ENCODE assay signal across 2 cellular contexts in the genomic region with DNA sequence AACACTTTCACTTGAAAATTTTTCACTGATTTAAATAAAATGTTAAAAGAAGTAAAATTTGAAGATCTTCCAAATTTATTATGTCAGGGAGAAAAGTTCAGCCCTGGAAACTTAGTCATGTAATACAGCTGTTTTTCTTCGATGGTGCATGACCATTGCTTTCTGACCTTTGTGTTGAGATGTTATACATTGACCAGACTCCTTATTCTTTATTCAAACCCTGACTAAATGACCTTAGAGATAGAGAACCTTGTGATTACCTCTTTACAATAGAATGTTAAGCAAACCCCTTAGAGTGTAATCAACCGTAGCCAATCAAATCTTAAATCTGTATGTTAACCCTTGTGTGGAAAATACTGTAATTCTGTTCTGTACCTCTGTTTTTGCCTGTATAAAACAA.
TF ChIP-seq lines count a peak whose summit lies in the region.

No MANE protein-coding gene starts in this region.

TF ChIP-seq in liver, 16 proteins besides CTCF, POLR2A, EP300 and RAD21:
- TF ChIP-seq SP1 (IDR thresholded peaks at IDR 0.05) (no peak), RXRA (IDR thresholded peaks at IDR 0.05) (no peak), YY1 (IDR thresholded peaks at IDR 0.05) (no peak), NR2F2 (IDR thresholded peaks at IDR 0.05) (peak; percentile 36), GABPA (IDR thresholded peaks at IDR 0.05 in 1 of 2, conservative IDR thresholded peaks at IDR 0.05 in 1 of 2) (no peak), TAF1 (conservative IDR thresholded peaks at IDR 0.05) (no peak), JUND (IDR thresholded peaks at IDR 0.05) (no peak), HNF4G (IDR thresholded peaks at IDR 0.05) (no peak)
- TF ChIP-seq, protein P1, sequence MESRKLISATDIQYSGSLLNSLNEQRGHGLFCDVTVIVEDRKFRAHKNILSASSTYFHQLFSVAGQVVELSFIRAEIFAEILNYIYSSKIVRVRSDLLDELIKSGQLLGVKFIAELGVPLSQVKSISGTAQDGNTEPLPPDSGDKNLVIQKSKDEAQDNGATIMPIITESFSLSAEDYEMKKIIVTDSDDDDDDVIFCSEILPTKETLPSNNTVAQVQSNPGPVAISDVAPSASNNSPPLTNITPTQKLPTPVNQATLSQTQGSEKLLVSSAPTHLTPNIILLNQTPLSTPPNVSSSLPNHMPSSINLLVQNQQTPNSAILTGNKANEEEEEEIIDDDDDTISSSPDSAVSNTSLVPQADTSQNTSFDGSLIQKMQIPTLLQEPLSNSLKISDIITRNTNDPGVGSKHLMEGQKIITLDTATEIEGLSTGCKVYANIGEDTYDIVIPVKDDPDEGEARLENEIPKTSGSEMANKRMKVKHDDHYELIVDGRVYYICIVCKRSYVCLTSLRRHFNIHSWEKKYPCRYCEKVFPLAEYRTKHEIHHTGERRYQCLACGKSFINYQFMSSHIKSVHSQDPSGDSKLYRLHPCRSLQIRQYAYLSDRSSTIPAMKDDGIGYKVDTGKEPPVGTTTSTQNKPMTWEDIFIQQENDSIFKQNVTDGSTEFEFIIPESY (IDR thresholded peaks at IDR 0.05) = no peak

TF ChIP-seq in HepG2, 621 proteins besides CTCF, POLR2A, EP300 and RAD21:
- TF ChIP-seq WIZ (CRISPR knock-in tag; IDR thresholded peaks at IDR 0.05) = no peak
- no peak for TF ChIP-seq NFKB2 (CRISPR knock-in tag; IDR thresholded peaks at IDR 0.05; ENCODE audit: borderline replicate concordance)
- TF ChIP-seq ZBTB25 (CRISPR knock-in tag; IDR thresholded peaks at IDR 0.05) = no peak
- no peak for TF ChIP-seq GATA4 (IDR thresholded peaks at IDR 0.05; ENCODE audit: borderline replicate concordance, low read depth)
- TF ChIP-seq IRX3 (CRISPR knock-in tag; IDR thresholded peaks at IDR 0.05; ENCODE audit: borderline replicate concordance, low read depth) = no peak
- TF ChIP-seq ZNF597 (CRISPR knock-in tag; IDR thresholded peaks at IDR 0.05) = no peak
- no peak for TF ChIP-seq ZMYM3 (CRISPR knock-in tag; IDR thresholded peaks at IDR 0.05)
- TF ChIP-seq ZNF790 (CRISPR knock-in tag; IDR thresholded peaks at IDR 0.05; ENCODE audit: borderline replicate concordance) = no peak
- TF ChIP-seq YY1 (IDR thresholded peaks at IDR 0.05; ENCODE audit: insufficient read depth, insufficient replicate concordance, low read depth, low read length) = no peak
- TF ChIP-seq SOX5 (CRISPR knock-in tag; IDR thresholded peaks at IDR 0.05; ENCODE audit: borderline replicate concordance) = no peak
- TF ChIP-seq, protein P2, sequence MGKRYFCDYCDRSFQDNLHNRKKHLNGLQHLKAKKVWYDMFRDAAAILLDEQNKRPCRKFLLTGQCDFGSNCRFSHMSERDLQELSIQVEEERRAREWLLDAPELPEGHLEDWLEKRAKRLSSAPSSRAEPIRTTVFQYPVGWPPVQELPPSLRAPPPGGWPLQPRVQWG (CRISPR knock-in tag; IDR thresholded peaks at IDR 0.05; ENCODE audit: borderline replicate concordance, low read depth) = no peak
- TF ChIP-seq, protein P3, sequence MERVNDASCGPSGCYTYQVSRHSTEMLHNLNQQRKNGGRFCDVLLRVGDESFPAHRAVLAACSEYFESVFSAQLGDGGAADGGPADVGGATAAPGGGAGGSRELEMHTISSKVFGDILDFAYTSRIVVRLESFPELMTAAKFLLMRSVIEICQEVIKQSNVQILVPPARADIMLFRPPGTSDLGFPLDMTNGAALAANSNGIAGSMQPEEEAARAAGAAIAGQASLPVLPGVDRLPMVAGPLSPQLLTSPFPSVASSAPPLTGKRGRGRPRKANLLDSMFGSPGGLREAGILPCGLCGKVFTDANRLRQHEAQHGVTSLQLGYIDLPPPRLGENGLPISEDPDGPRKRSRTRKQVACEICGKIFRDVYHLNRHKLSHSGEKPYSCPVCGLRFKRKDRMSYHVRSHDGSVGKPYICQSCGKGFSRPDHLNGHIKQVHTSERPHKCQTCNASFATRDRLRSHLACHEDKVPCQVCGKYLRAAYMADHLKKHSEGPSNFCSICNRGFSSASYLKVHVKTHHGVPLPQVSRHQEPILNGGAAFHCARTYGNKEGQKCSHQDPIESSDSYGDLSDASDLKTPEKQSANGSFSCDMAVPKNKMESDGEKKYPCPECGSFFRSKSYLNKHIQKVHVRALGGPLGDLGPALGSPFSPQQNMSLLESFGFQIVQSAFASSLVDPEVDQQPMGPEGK (CRISPR knock-in tag; IDR thresholded peaks at IDR 0.05) = no peak
- no peak for TF ChIP-seq ZNF674 (CRISPR knock-in tag; IDR thresholded peaks at IDR 0.05; ENCODE audit: low read depth)
